In the genomic region with DNA sequence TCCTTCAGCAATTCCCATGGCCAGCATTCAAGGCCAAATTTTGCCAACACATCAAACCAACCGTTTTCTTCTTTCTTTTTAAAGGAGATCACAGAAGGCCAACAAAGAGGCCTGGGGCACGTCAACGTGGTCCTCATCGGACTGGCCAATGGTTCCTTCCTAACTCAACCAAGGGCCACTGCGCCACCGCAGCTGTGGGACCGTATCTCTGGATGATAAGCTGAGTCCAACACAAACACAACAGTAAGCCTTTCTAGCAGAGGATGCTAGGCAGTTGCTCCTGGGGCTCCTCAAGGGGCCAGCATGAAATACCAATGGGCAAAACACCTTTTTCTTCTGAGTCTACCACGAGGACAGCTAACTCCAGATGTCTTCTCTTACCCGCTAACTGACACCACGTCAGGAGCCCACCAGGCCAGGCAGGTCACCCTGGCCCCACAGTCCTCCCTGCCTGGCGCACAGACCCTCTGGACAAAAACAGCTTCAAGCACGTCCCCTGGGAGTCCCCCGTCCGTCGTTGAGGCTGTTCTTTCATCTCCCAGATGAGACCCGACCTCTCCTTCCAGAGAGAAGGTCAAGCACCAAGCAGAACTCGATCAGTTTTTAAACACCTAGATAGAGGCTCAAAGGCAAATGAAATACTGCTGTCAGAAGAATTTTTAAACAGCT, we compare ENCODE assay signal across 18 cellular contexts. TPM values are rescaled to one million over a fixed set of nuclear protein-coding genes. Genes with fewer than 3 reads are reported as not detected.
DNase-seq lines count a peak whose midpoint lies in the region; ATAC-seq, FAIRE-seq and TF ChIP-seq lines count a peak whose summit lies in the region.
"Had no signal": no experiment of that assay in that cellular context is flagged by ENCODE, and none has a peak within 500 bp of the region (broad histone marks: within the 10 kb centered on the region; RNA-seq: fewer than 3 reads in every experiment).

No MANE protein-coding gene starts in this region.

- no peaks in the 10 kb centered on the region for H3K27me3 Mint-ChIP-seq in neural crest cell (ENCODE audit: low read depth)
- peaks cover 4 to 6% of the 10 kb centered on the region in 2 donors for H3K27me3 Mint-ChIP-seq in natural killer cell (ENCODE audit: low read depth in 2 of 2)

- no peaks in the 10 kb centered on the region for H3K9me3 ChIP-seq in heart right ventricle
- H3K9me3 ChIP-seq: HAP-1 had no signal

- DNase-seq in GM12892 (ENCODE audit: insufficient read length) (no peak), H7 (peak; percentile 24), neural crest cell (ENCODE audit: low read depth, low spot score) (no peak), urothelium cell line (ENCODE audit: low spot score) (no peak), natural killer cell (no peak), heart right ventricle (no peak)
- DNase-seq: C1 segment of cervical spinal cord; Calu3; CD4-positive, alpha-beta memory T cell; COR-L47; DMS53; DMS79 treated with DMSO at 0.1 percent for 48 hours; GF-D8; HFFc6 had no signal

- no peak for TF ChIP-seq POLR2A in GM12892 (IDR thresholded peaks at IDR 0.05; ENCODE audit: low read depth, low read length)

- H3K27me3 ChIP-seq in H7 (ENCODE audit: control insufficient read depth, insufficient read depth, low read length), result no peaks in the 10 kb centered on the region
- peaks cover 0 to 6% (median 0%) of the 10 kb centered on the region in 7 donors for H3K27me3 ChIP-seq in heart right ventricle

- no peaks in the 10 kb centered on the region for H3K4me1 ChIP-seq in heart right ventricle
- H3K4me1 ChIP-seq: HAP-1 had no signal

- WGBS in heart right ventricle, 2 donors, result 72 to 81% methylated on average over 17 of the region's 17 CpGs

- H3K27ac Mint-ChIP-seq in neural crest cell (ENCODE audit: unreplicated experiment) (peak overlapping the region; percentile 27), natural killer cell (no peak overlapping the region)
- H3K27ac Mint-ChIP-seq: CD4-positive, alpha-beta memory T cell; GM23338; HFFc6 had no signal

- ATAC-seq in natural killer cell (no peak), heart right ventricle (no peak)
- ATAC-seq: GM23338 had no signal

- no peak overlapping the region for H3K27ac ChIP-seq in heart right ventricle

- peaks cover under 1% of the 10 kb centered on the region for H3K36me3 Mint-ChIP-seq in neural crest cell (ENCODE audit: low read depth)
- no peaks in the 10 kb centered on the region for H3K36me3 Mint-ChIP-seq in natural killer cell
- H3K36me3 Mint-ChIP-seq: CD4-positive, alpha-beta memory T cell had no signal

- no peak overlapping the region for H3K4me3 Mint-ChIP-seq in neural crest cell
- H3K4me3 Mint-ChIP-seq in natural killer cell, result no peak overlapping the region
- H3K4me3 Mint-ChIP-seq: CD4-positive, alpha-beta memory T cell; GM23338; HFFc6 had no signal

- FAIRE-seq in GM12892 (lab: Jason Lieb, UNC) (peak; percentile 30), urothelium cell line (lab: Jason Lieb, UNC) (peak; percentile 53)
- FAIRE-seq: GM12891, GM19239 had no signal

- TF ChIP-seq CTCF in neural crest cell (conservative IDR thresholded peaks at IDR 0.05), result no peak
- TF ChIP-seq CTCF in natural killer cell (IDR thresholded peaks at IDR 0.05), result no peak
- TF ChIP-seq CTCF in heart right ventricle (IDR thresholded peaks at IDR 0.05), result no peak

- peaks cover 1% of the 10 kb centered on the region for H3K4me1 Mint-ChIP-seq in neural crest cell
- no peaks in the 10 kb centered on the region for H3K4me1 Mint-ChIP-seq in natural killer cell
- H3K4me1 Mint-ChIP-seq: CD4-positive, alpha-beta memory T cell; GM23338 had no signal

- H3K9me3 Mint-ChIP-seq in neural crest cell, result no peaks in the 10 kb centered on the region
- H3K9me3 Mint-ChIP-seq in natural killer cell, result no peaks in the 10 kb centered on the region
- H3K9me3 Mint-ChIP-seq: CD4-positive, alpha-beta memory T cell had no signal

- intact Hi-C loops in natural killer cell (cut with micrococcal nuclease), result no loop called here
- intact Hi-C loops in heart right ventricle (cut with DNase I), result no loop called here

- H3K4me3 ChIP-seq in H7 (ENCODE audit: insufficient read depth, low read depth, low read length) (no peak overlapping the region), heart right ventricle (no peak overlapping the region)
- H3K4me3 ChIP-seq: GM23338, HAP-1 had no signal

- no peaks in the 10 kb centered on the region for H3K36me3 ChIP-seq in H7 (replicated peaks; ENCODE audit: control insufficient read depth, insufficient read depth, low read length)
- H3K36me3 ChIP-seq in heart right ventricle, result no peaks in the 10 kb centered on the region
- H3K36me3 ChIP-seq: HAP-1 had no signal

RNA-seq across cellular contexts. Expression of a gene that starts 58.0 kb away (rescaled TPM):
- polyA plus RNA-seq in GM12892 (2012; ENCODE audit: missing spikeins), result 0.57 TPM
- total RNA-seq in H7 (2014; rRNA removed; shearing (Covaris generic)), result 4.4 and 6.3 TPM in 2 replicates
- total RNA-seq in neural crest cell, result 28.0 and 28.3 TPM in 2 replicates
- total RNA-seq in natural killer cell, result not detected
- total RNA-seq in heart right ventricle, result 1 to 10 TPM; 1.2 to 3.8 (median 2.6) TPM
- 1 to 10 TPM in 1 of 2 donors, under 1 TPM in 1; 0.77 to 2.9 TPM for polyA plus RNA-seq in heart right ventricle
